Comparison of ENCODE assay signal across 8 cellular contexts in genomic region chr11:86523738-86524602, GRCh38.
DNase-seq lines count a peak whose midpoint lies in the region; ATAC-seq and TF ChIP-seq lines count a peak whose summit lies in the region.

No MANE protein-coding gene starts in this region.

- H3K27ac ChIP-seq in cardiac muscle cell = peak overlapping the region; percentile 0
- H3K27ac ChIP-seq in skeletal muscle tissue (ENCODE audit: low read depth, low read length) = peak overlapping the region; percentile 28

- H3K9me3 Mint-ChIP-seq in T-helper 2 cell treated with Interferon-gamma antibody and Interleukin-4, amounts not matched to agents 5 μg/mL and 100 μg/mL, for 36 hours = peaks cover 11% of the 10 kb centered on the region
- peaks cover 8% of the 10 kb centered on the region for H3K9me3 Mint-ChIP-seq in glutamatergic neuron (ENCODE audit: unreplicated experiment)

- H3K27ac Mint-ChIP-seq in T-helper 2 cell treated with Interferon-gamma antibody and Interleukin-4, amounts not matched to agents 5 μg/mL and 100 μg/mL, for 36 hours = no peak overlapping the region
- H3K27ac Mint-ChIP-seq in glutamatergic neuron (ENCODE audit: unreplicated experiment) = no peak overlapping the region

- DNase-seq in HPDE6-E6E7 (ENCODE audit: extremely low spot score) (peak; percentile 74), cardiac muscle cell (ENCODE audit: low read depth in 1 of 2, low spot score in 1 of 2) (peak in 1 of 2 donors; percentile 85), glutamatergic neuron (no peak), NCI-H1092 (lab: John Stamatoyannopoulos, UW) (no peak)
- peak; percentile 38 for DNase-seq in T-helper 2 cell treated with Interferon-gamma antibody and Interleukin-4, amounts not matched to agents 5 μg/mL and 100 μg/mL, for 36 hours (ENCODE audit: low spot score)

- H3K36me3 ChIP-seq in cardiac muscle cell (no peaks in the 10 kb centered on the region), skeletal muscle tissue (ENCODE audit: control insufficient read depth in 3 of 3, insufficient read depth in 3 of 3, low read length in 3 of 3) (no peaks in the 10 kb centered on the region)

- no peak for ATAC-seq in HG02571 (IDR thresholded peaks at IDR 0.05; ENCODE audit: unreplicated experiment)
- ATAC-seq in HG02678 (IDR thresholded peaks at IDR 0.05; ENCODE audit: unreplicated experiment) = no peak

- H3K9ac ChIP-seq in skeletal muscle tissue (ENCODE audit: low read depth in 1 of 3, low read length in 3 of 3) = no peak overlapping the region

- TF ChIP-seq CTCF in cardiac muscle cell (IDR thresholded peaks at IDR 0.05; ENCODE audit: low read depth, low read length) (no peak), glutamatergic neuron (IDR thresholded peaks at IDR 0.05; ENCODE audit: partially characterized antibody, unreplicated experiment) (no peak)

- H3K4me3 ChIP-seq in cardiac muscle cell = no peak overlapping the region
- no peak overlapping the region for H3K4me3 ChIP-seq in skeletal muscle tissue (ENCODE audit: low read length in 3 of 3)

- H3K4me1 ChIP-seq in cardiac muscle cell (ENCODE audit: low read depth) = peaks cover 23% of the 10 kb centered on the region
- H3K4me1 ChIP-seq in skeletal muscle tissue (ENCODE audit: control insufficient read depth in 3 of 3, insufficient read depth in 3 of 3, low read length in 3 of 3) = peaks cover 10 to 17% (median 13%) of the 10 kb centered on the region in 3 donors

- H3K9me3 ChIP-seq in cardiac muscle cell (ENCODE audit: low read depth) (no peaks in the 10 kb centered on the region), skeletal muscle tissue (ENCODE audit: control insufficient read depth in 3 of 3, low read length in 3 of 3) (no peaks in the 10 kb centered on the region)

- no peaks in the 10 kb centered on the region for H3K27me3 Mint-ChIP-seq in T-helper 2 cell treated with Interferon-gamma antibody and Interleukin-4, amounts not matched to agents 5 μg/mL and 100 μg/mL, for 36 hours (ENCODE audit: low read depth)
- H3K27me3 Mint-ChIP-seq in glutamatergic neuron (ENCODE audit: unreplicated experiment) = peaks cover 1% of the 10 kb centered on the region

- H3K27me3 ChIP-seq in cardiac muscle cell (no peaks in the 10 kb centered on the region), skeletal muscle tissue (ENCODE audit: control insufficient read depth in 3 of 3, insufficient read depth in 3 of 3, low read length in 3 of 3) (no peaks in the 10 kb centered on the region)

- no peaks in the 10 kb centered on the region for H3K36me3 Mint-ChIP-seq in T-helper 2 cell treated with Interferon-gamma antibody and Interleukin-4, amounts not matched to agents 5 μg/mL and 100 μg/mL, for 36 hours (ENCODE audit: low read depth)
- peaks cover 5% of the 10 kb centered on the region for H3K36me3 Mint-ChIP-seq in glutamatergic neuron (ENCODE audit: unreplicated experiment)

- H3K4me3 Mint-ChIP-seq in T-helper 2 cell treated with Interferon-gamma antibody and Interleukin-4, amounts not matched to agents 5 μg/mL and 100 μg/mL, for 36 hours = no peak overlapping the region
- H3K4me3 Mint-ChIP-seq in glutamatergic neuron (ENCODE audit: unreplicated experiment) = no peak overlapping the region

- H3K4me1 Mint-ChIP-seq in T-helper 2 cell treated with Interferon-gamma antibody and Interleukin-4, amounts not matched to agents 5 μg/mL and 100 μg/mL, for 36 hours (ENCODE audit: low read depth) = peaks cover 8% of the 10 kb centered on the region
- H3K4me1 Mint-ChIP-seq in glutamatergic neuron (ENCODE audit: low read depth, unreplicated experiment) = no peaks in the 10 kb centered on the region

Comparison
In these comparisons a context has a peak if more than half of its experiments do, and no peak if none do; other contexts are left out.
1. DNase-seq: peak in HPDE6-E6E7 (single experiment) and T-helper 2 cell treated with Interferon-gamma antibody and Interleukin-4, amounts not matched to agents 5 μg/mL and 100 μg/mL, for 36 hours (single experiment); none in glutamatergic neuron (single experiment) and NCI-H1092 (single experiment).